Comparison of ENCODE assay signal across 8 cellular contexts in genomic region chr22:22810018-22810427, GRCh38.
DNase-seq lines count a peak whose midpoint lies in the region; ATAC-seq and TF ChIP-seq lines count a peak whose summit lies in the region.

No MANE protein-coding gene starts in this region.

- H3K27ac ChIP-seq in thyroid gland = no peak overlapping the region

- H3K27ac Mint-ChIP-seq in activated CD4-positive, alpha-beta T cell treated with anti-CD3 and anti-CD28 coated beads, Interleukin-2, amount 10 ng/mL, durations not matched to agents 24 days and 14 days = no peak overlapping the region
- H3K27ac Mint-ChIP-seq in nephron progenitor cell = no peak overlapping the region

- CTCF ChIA-PET in AG04449 (lab: Yijun Ruan, JAX) = interaction anchor here (0.7 to 3.0 kb wide), 12 partner anchors 8 to 318 kb away, joined by 3 to 49 read pairs (median 6); no protein-coding TSS in a partner anchor

- no peaks in the 10 kb centered on the region for H3K9me3 ChIP-seq in thyroid gland

- no peak for TF ChIP-seq POLR2A in thyroid gland (IDR thresholded peaks at IDR 0.05)

- 71% methylated on average over 4 of the region's 5 CpGs; no CpG with 5 or more reads in 1 of the 2 donors for WGBS in thyroid gland, 2 donors

- no peaks in the 10 kb centered on the region for H3K27me3 ChIP-seq in thyroid gland

- ATAC-seq in GM19328 (IDR thresholded peaks at IDR 0.05; ENCODE audit: unreplicated experiment) (no peak), GM21786 (IDR thresholded peaks at IDR 0.05; ENCODE audit: unreplicated experiment) (no peak)

- H3K4me3 ChIP-seq in AG04449 (ENCODE audit: low read depth, low read length) = no peak overlapping the region
- no peak overlapping the region for H3K4me3 ChIP-seq in thyroid gland (replicated peaks in 1 of 3)

- TF ChIP-seq CTCF in AG04449 (IDR thresholded peaks at IDR 0.05; ENCODE audit: insufficient read depth, low read length, missing control alignments) (peak; percentile 81), nephron progenitor cell (IDR thresholded peaks at IDR 0.05) (peak; percentile 93), thyroid gland (IDR thresholded peaks at IDR 0.05) (peak in 5 of 6 experiments; percentile 12 to 80 (median 37))

- DNase-seq in AG04449 (ENCODE audit: low read depth, low spot score) (no peak), HK-2 (ENCODE audit: unreplicated experiment) (peak; percentile 21), nephron progenitor cell (peak; percentile 79), thyroid gland (peak; percentile 29 to 62)
- DNase-seq in activated CD4-positive, alpha-beta T cell treated with anti-CD3 and anti-CD28 coated beads, Interleukin-2, amount 10 ng/mL, durations not matched to agents 24 days and 14 days = peak; percentile 89
- peak; percentile 82 for DNase-seq in effector CD4-positive, alpha-beta T cell

- no peaks in the 10 kb centered on the region for H3K36me3 Mint-ChIP-seq in activated CD4-positive, alpha-beta T cell treated with anti-CD3 and anti-CD28 coated beads, Interleukin-2, amount 10 ng/mL, durations not matched to agents 24 days and 14 days (ENCODE audit: low read depth)
- no peaks in the 10 kb centered on the region for H3K36me3 Mint-ChIP-seq in nephron progenitor cell (ENCODE audit: low read depth)

- no peaks in the 10 kb centered on the region for H3K9me3 Mint-ChIP-seq in activated CD4-positive, alpha-beta T cell treated with anti-CD3 and anti-CD28 coated beads, Interleukin-2, amount 10 ng/mL, durations not matched to agents 24 days and 14 days
- H3K9me3 Mint-ChIP-seq in nephron progenitor cell = no peaks in the 10 kb centered on the region

- H3K27me3 Mint-ChIP-seq in activated CD4-positive, alpha-beta T cell treated with anti-CD3 and anti-CD28 coated beads, Interleukin-2, amount 10 ng/mL, durations not matched to agents 24 days and 14 days = peaks cover 26% of the 10 kb centered on the region
- peaks cover 70% of the 10 kb centered on the region for H3K27me3 Mint-ChIP-seq in nephron progenitor cell (ENCODE audit: low read depth, poor library complexity)

- no peaks in the 10 kb centered on the region for H3K4me1 ChIP-seq in thyroid gland

- no peak overlapping the region for H3K4me3 Mint-ChIP-seq in activated CD4-positive, alpha-beta T cell treated with anti-CD3 and anti-CD28 coated beads, Interleukin-2, amount 10 ng/mL, durations not matched to agents 24 days and 14 days
- H3K4me3 Mint-ChIP-seq in nephron progenitor cell = no peak overlapping the region

- peaks cover 7% of the 10 kb centered on the region for H3K4me1 Mint-ChIP-seq in activated CD4-positive, alpha-beta T cell treated with anti-CD3 and anti-CD28 coated beads, Interleukin-2, amount 10 ng/mL, durations not matched to agents 24 days and 14 days
- H3K4me1 Mint-ChIP-seq in nephron progenitor cell = no peaks in the 10 kb centered on the region

- intact Hi-C loops in activated CD4-positive, alpha-beta T cell treated with anti-CD3 and anti-CD28 coated beads, Interleukin-2, amount 10 ng/mL, durations not matched to agents 24 days and 14 days (cut with micrococcal nuclease) = loop anchor here (2.0 kb wide), 1 partner anchor 67 kb away; no protein-coding TSS in a partner anchor
- intact Hi-C loops in thyroid gland (cut with DNase I) = no loop called here

- POLR2A ChIA-PET in AG04449 (lab: Yijun Ruan, JAX) = no interaction called here

- H3K36me3 ChIP-seq in thyroid gland = no peaks in the 10 kb centered on the region

Comparison
In these comparisons a context has a peak if more than half of its experiments do, and no peak if none do; other contexts are left out.
1. CTCF ChIP-seq: peak in every context shown above with its lines; median percentile 93 in nephron progenitor cell; 81 in AG04449; 37 in thyroid gland.